In the genomic region with DNA sequence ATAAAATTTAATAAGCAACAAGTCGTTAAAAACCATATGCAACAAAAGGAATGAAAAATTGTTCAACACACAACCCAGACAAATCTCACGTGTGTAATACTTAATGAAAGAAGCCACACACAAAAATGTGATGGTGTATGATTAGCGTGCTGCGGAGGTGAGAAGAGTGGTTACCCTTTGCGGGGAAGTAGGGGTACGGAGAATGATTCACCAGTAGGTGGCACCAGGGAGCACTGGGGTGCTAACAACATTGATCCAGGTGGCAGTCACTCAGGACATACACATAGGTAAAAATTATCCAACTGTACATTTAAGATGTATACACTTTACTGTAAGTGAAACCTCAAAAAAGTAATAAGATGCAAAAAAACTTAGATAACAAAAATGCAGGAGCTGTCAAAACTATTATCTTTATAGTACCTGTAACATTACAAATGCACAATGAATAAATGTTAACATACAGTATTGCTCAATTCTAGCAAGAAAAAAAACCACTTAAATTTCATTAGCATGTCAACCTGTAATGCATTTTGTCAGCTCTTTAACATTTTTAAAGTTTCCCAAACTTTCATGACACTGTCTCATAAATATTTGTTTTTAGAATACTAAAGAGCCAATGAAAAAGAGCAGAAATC, we compare ENCODE assay signal across 8 cellular contexts. TPM values are rescaled to one million over a fixed set of nuclear protein-coding genes. Genes with fewer than 3 reads are reported as not detected.
A peak's percentile ranks its signal among the peaks of the same experiment; 100 is the strongest.
DNase-seq lines count a peak whose midpoint lies in the region; TF ChIP-seq lines count a peak whose summit lies in the region.

No MANE protein-coding gene starts in this region.

- TF ChIP-seq CTCF in NB4 (IDR thresholded peaks at IDR 0.05; ENCODE audit: low read depth, low read length) (peak; percentile 96), hepatocyte (IDR thresholded peaks at IDR 0.05; ENCODE audit: poor library complexity) (peak; percentile 39)

- DNase-seq in D341Med (ENCODE audit: low spot score) (peak; percentile 46), NB4 (ENCODE audit: low read depth) (peak; percentile 59), hepatocyte (ENCODE audit: low spot score) (no peak), pons (ENCODE audit: low spot score) (no peak), GF-D8 (lab: John Stamatoyannopoulos, UW) (no peak), HuH-7.5 (ENCODE audit: low spot score) (no peak)
- DNase-seq in activated T-helper 1 cell treated with anti-CD3 and anti-CD28 coated beads, Interleukin-2, amount 50 U/mL, for 16 hours (ENCODE audit: low read depth in 1 of 2, low spot score in 1 of 2) = peak; percentile 20 to 23
- DNase-seq in stimulated activated CD8-positive, alpha-beta memory T cell treated with anti-CD3 and anti-CD28 coated beads, Interleukin-12 subunit alpha, Interleukin-12 subunit beta, amount 100 ng/mL, for 1 hour (ENCODE audit: low read depth) = peak; percentile 23

- H3K27ac ChIP-seq in hepatocyte = no peak overlapping the region

- no peaks in the 10 kb centered on the region for H3K79me2 ChIP-seq in hepatocyte

- no peaks in the 10 kb centered on the region for H3K27me3 ChIP-seq in hepatocyte

- H3K36me3 ChIP-seq in hepatocyte (replicated peaks; ENCODE audit: insufficient read depth, low read depth) = no peaks in the 10 kb centered on the region

- H3K9me3 ChIP-seq in hepatocyte (ENCODE audit: low read depth) = no peaks in the 10 kb centered on the region

- H3K4me1 ChIP-seq in hepatocyte (ENCODE audit: insufficient read depth) = no peaks in the 10 kb centered on the region

- H4K20me1 ChIP-seq in hepatocyte (ENCODE audit: insufficient read depth, poor library complexity, severe bottlenecking) = no peaks in the 10 kb centered on the region

- no peak overlapping the region for H3K4me3 ChIP-seq in NB4 (ENCODE audit: low read depth, low read length)
- no peak overlapping the region for H3K4me3 ChIP-seq in hepatocyte

- no peak overlapping the region for H2AFZ ChIP-seq in hepatocyte

- TF ChIP-seq POLR2A in NB4 (IDR thresholded peaks at IDR 0.05; ENCODE audit: extremely low read depth, insufficient read length) = no peak

- H3K9me2 ChIP-seq in hepatocyte (replicated peaks; ENCODE audit: insufficient read depth) = no peaks in the 10 kb centered on the region

- WGBS in hepatocyte (ENCODE audit: low lambda C conversion rate, missing lambda C conversion rate) = 76% methylated on average over 6 of the region's 6 CpGs

- no peak overlapping the region for H3K4me2 ChIP-seq in hepatocyte

RNA-seq across cellular contexts. Expression of a gene that starts 46.8 kb away (rescaled TPM):
- total RNA-seq in hepatocyte = 4.5 and 7.8 TPM in 2 replicates
- 4.0 and 5.7 TPM in 2 replicates for polyA plus RNA-seq in hepatocyte

Comparison
In these comparisons a context has a peak if more than half of its experiments do, and no peak if none do; other contexts are left out.
1. DNase-seq: peak in D341Med (single experiment), NB4 (single experiment), activated T-helper 1 cell treated with anti-CD3 and anti-CD28 coated beads, Interleukin-2, amount 50 U/mL, for 16 hours (2 of 2) and stimulated activated CD8-positive, alpha-beta memory T cell treated with anti-CD3 and anti-CD28 coated beads, Interleukin-12 subunit alpha, Interleukin-12 subunit beta, amount 100 ng/mL, for 1 hour (single experiment); none in hepatocyte (single experiment), pons (single experiment), GF-D8 (single experiment) and HuH-7.5 (single experiment).